9 cellular contexts compared by ENCODE assay signal in genomic region chr20:47354388-47354709, GRCh38. TPM values are rescaled to one million over a fixed set of nuclear protein-coding genes. Genes with fewer than 3 reads are reported as not detected.
DNase-seq lines count a peak whose midpoint lies in the region; ATAC-seq and TF ChIP-seq lines count a peak whose summit lies in the region.
"Had no signal": no experiment of that assay in that cellular context is flagged by ENCODE, and none has a peak within 500 bp of the region (broad histone marks: within the 10 kb centered on the region; RNA-seq: fewer than 3 reads in every experiment).

No MANE protein-coding gene starts in this region.

- no peak for TF ChIP-seq CTCF in GM12864 (IDR thresholded peaks at IDR 0.05; ENCODE audit: low read depth, low read length, missing control alignments)

- H3K27me3 ChIP-seq in SJSA1 (replicated peaks) (no peaks in the 10 kb centered on the region), rectal smooth muscle tissue (ENCODE audit: control insufficient read depth, insufficient read depth, low read length) (no peaks in the 10 kb centered on the region)

- no peak for DNase-seq in GM12864 (ENCODE audit: low read depth)
- DNase-seq in SJSA1 (ENCODE audit: low read depth in 1 of 2, low spot score in 2 of 2) = no peak
- DNase-seq in erythroblast (lab: John Stamatoyannopoulos, UW) = no peak
- no peak for DNase-seq in HEK293T (ENCODE audit: extremely low spot score)
- DNase-seq: NCI-H2107 had no signal

- H3K4me3 ChIP-seq in GM12864 (ENCODE audit: low read depth, low read length) = peak overlapping the region; percentile 52
- no peak overlapping the region for H3K4me3 ChIP-seq in SJSA1
- peak overlapping the region; percentile 53 for H3K4me3 ChIP-seq in rectal smooth muscle tissue (ENCODE audit: low read length)

- H3K9ac ChIP-seq in rectal smooth muscle tissue (ENCODE audit: low read length) = no peak overlapping the region

- no peaks in the 10 kb centered on the region for H3K9me3 ChIP-seq in SJSA1 (replicated peaks)

- ATAC-seq in HG03469 (IDR thresholded peaks at IDR 0.05; ENCODE audit: unreplicated experiment) = no peak
- no peak for ATAC-seq in HG02884 (IDR thresholded peaks at IDR 0.05; ENCODE audit: unreplicated experiment)
- ATAC-seq in GM21786 (IDR thresholded peaks at IDR 0.05; ENCODE audit: unreplicated experiment) = no peak

- peak; percentile 78 for TF ChIP-seq POLR2A in erythroblast (IDR thresholded peaks at IDR 0.05; ENCODE audit: low read length)

- POLR2A ChIA-PET in HEK293T (lab: Yijun Ruan, JAX) = interaction anchor here (0.7 to 2.2 kb wide), 2 partner anchors 10 to 25 kb away, joined by 3 to 7 read pairs; no protein-coding TSS in a partner anchor

- H3K27ac ChIP-seq in SJSA1 (peak overlapping the region; percentile 96), rectal smooth muscle tissue (ENCODE audit: low read depth, low read length) (peak overlapping the region; percentile 96)

- CTCF ChIA-PET in HEK293T (lab: Yijun Ruan, JAX) = interaction anchor here (0.6 to 0.7 kb wide), 2 partner anchors 15 to 19 kb away, joined by 3 read pairs; no protein-coding TSS in a partner anchor

- H3K36me3 ChIP-seq in SJSA1 (peaks cover 12% of the 10 kb centered on the region), rectal smooth muscle tissue (ENCODE audit: control insufficient read depth, insufficient read depth, low read length) (no peaks in the 10 kb centered on the region)

- H3K4me1 ChIP-seq in SJSA1 (replicated peaks) = peaks cover 99% of the 10 kb centered on the region
- H3K4me1 ChIP-seq in rectal smooth muscle tissue (ENCODE audit: control insufficient read depth, insufficient read depth, low read length) = peaks cover 94% of the 10 kb centered on the region

TF ChIP-seq in HEK293T, 16 proteins besides CTCF, POLR2A, EP300 and RAD21:
- TF ChIP-seq SP1 (IDR thresholded peaks at IDR 0.05) (no peak), CTBP1 (IDR thresholded peaks at IDR 0.05; ENCODE audit: borderline replicate concordance) (no peak), ELF4 (IDR thresholded peaks at IDR 0.05) (no peak), BHLHE40 (IDR thresholded peaks at IDR 0.05; ENCODE audit: borderline replicate concordance) (no peak), TARDBP (IDR thresholded peaks at IDR 0.05) (no peak), FOXA1 (IDR thresholded peaks at IDR 0.05) (no peak), ARNT (IDR thresholded peaks at IDR 0.05) (no peak), NFRKB (IDR thresholded peaks at IDR 0.05) (no peak), FOXM1 (IDR thresholded peaks at IDR 0.05; ENCODE audit: borderline replicate concordance) (no peak), ZNF384 (IDR thresholded peaks at IDR 0.05) (no peak), L3MBTL2 (conservative IDR thresholded peaks at IDR 0.05) (no peak), SUZ12 (IDR thresholded peaks at IDR 0.05) (no peak), FOXK2 (IDR thresholded peaks at IDR 0.05) (no peak), HDGF (IDR thresholded peaks at IDR 0.05; ENCODE audit: borderline replicate concordance) (no peak), LEF1 (IDR thresholded peaks at IDR 0.05; ENCODE audit: borderline replicate concordance) (no peak), PKNOX1 (IDR thresholded peaks at IDR 0.05) (no peak)
TF ChIP-seq in HEK293T: peak in this region for 0.

RNA-seq across cellular contexts. Expression of gene ZMYND8, which starts 2.1 kb away (rescaled TPM):
- 6.0 and 13.5 TPM in 2 replicates for total RNA-seq in SJSA1 (2014; rRNA removed; shearing (Covaris generic))
